37 cellular contexts compared by ENCODE assay signal in genomic region chrX:22024577-22024976, GRCh38.
"Had no signal": no experiment of that assay in that cellular context is flagged by ENCODE, and none has a peak within 500 bp of the region (broad histone marks: within the 10 kb centered on the region; RNA-seq: fewer than 3 reads in every experiment).

No MANE protein-coding gene starts in this region.

- H3K27ac ChIP-seq: ascending aorta, cardiac muscle cell, VCaP had no signal

- ATAC-seq: activated CD4-positive, alpha-beta T cell treated with anti-CD3 and anti-CD28 coated beads for 36 hours; activated CD4-positive, CD25-positive, alpha-beta regulatory T cell treated with anti-CD3 and anti-CD28 coated beads, Interleukin-2, amount 50 U/mL, for 24 hours; activated CD8-positive, alpha-beta memory T cell treated with anti-CD3 and anti-CD28 coated beads, Interleukin-2, amount 10 ng/mL, durations not matched to agents 7 days and 5 days; activated CD8-positive, alpha-beta T cell treated with anti-CD3 and anti-CD28 coated beads, Interleukin-2, amount 10 ng/mL, durations not matched to agents 7 days and 5 days; activated naive CD8-positive, alpha-beta T cell treated with anti-CD3 and anti-CD28 coated beads, Interleukin-2, amount 50 U/mL, for 24 hours had no signal

- H3K4me1 Mint-ChIP-seq: activated naive CD4-positive, alpha-beta T cell treated with anti-CD3 and anti-CD28 coated beads, Interleukin-2, amount 10 ng/mL, durations not matched to agents 7 days and 5 days; brain; central memory CD8-positive, alpha-beta T cell had no signal

- DNase-seq: activated CD4-positive, alpha-beta memory T cell treated with anti-CD3 and anti-CD28 coated beads, Interleukin-2, amount 10 ng/mL, durations not matched to agents 7 days and 5 days; activated CD4-positive, alpha-beta T cell treated with anti-CD3 and anti-CD28 coated beads for 1 hour; activated CD4-positive, alpha-beta T cell treated with anti-CD3 and anti-CD28 coated beads for 36 hours; activated CD4-positive, alpha-beta T cell treated with anti-CD3 and anti-CD28 coated beads for 48 hours; activated CD4-positive, alpha-beta T cell treated with anti-CD3 and anti-CD28 coated beads, Interleukin-2, amount 50 U/mL, for 1 hour; activated CD4-positive, alpha-beta T cell treated with anti-CD3 and anti-CD28 coated beads, Interleukin-2, amount 50 U/mL, for 4 hours; activated CD4-positive, CD25-positive, alpha-beta regulatory T cell; activated CD8-positive, alpha-beta memory T cell treated with anti-CD3 and anti-CD28 coated beads for 24 hours; activated CD8-positive, alpha-beta memory T cell treated with anti-CD3 and anti-CD28 coated beads, Interleukin-2, amount 10 ng/mL, durations not matched to agents 7 days and 5 days; activated CD8-positive, alpha-beta memory T cell treated with anti-CD3 and anti-CD28 coated beads, Interleukin-2, amount 50 U/mL, for 48 hours; activated CD8-positive, alpha-beta T cell treated with anti-CD3 and anti-CD28 coated beads, Interleukin-2, amount 10 ng/mL, durations not matched to agents 7 days and 5 days; activated effector memory CD4-positive, alpha-beta T cell treated with Interleukin-2 at 50 U/mL for 16 hours; activated gamma-delta T cell; activated naive CD4-positive, alpha-beta T cell treated with anti-CD3 and anti-CD28 coated beads, Interleukin-2, amount 10 ng/mL, durations not matched to agents 7 days and 5 days; activated naive CD4-positive, alpha-beta T cell treated with Interleukin-2 at 50 U/mL for 16 hours; activated naive CD8-positive, alpha-beta T cell treated with anti-CD3 and anti-CD28 coated beads, Interleukin-2, amount 10 ng/mL, durations not matched to agents 7 days and 5 days; activated naive CD8-positive, alpha-beta T cell treated with anti-CD3 and anti-CD28 coated beads, Interleukin-2, amount 50 U/mL, for 24 hours; activated T-cell treated with anti-CD3 and anti-CD28 coated beads, Interleukin-2, amount 50 U/mL, for 24 hours; activated T-cell treated with anti-CD3 and anti-CD28 coated beads, Interleukin-2, amount 50 U/mL, for 48 hours; amygdala; anterior cingulate cortex; caudate nucleus; cerebellar nuclear complex; T-helper 1 cell; T-helper 2 cell; T-helper 9 cell had no signal

- H3K4me3 Mint-ChIP-seq: activated CD4-positive, alpha-beta memory T cell treated with anti-CD3 and anti-CD28 coated beads, Interleukin-2, amount 10 ng/mL, durations not matched to agents 7 days and 5 days; activated CD4-positive, alpha-beta T cell treated with anti-CD3 and anti-CD28 coated beads for 36 hours; activated CD8-positive, alpha-beta memory T cell treated with anti-CD3 and anti-CD28 coated beads, Interleukin-2, amount 10 ng/mL, durations not matched to agents 7 days and 5 days; activated CD8-positive, alpha-beta T cell treated with anti-CD3 and anti-CD28 coated beads, Interleukin-2, amount 10 ng/mL, durations not matched to agents 7 days and 5 days; activated naive CD4-positive, alpha-beta T cell treated with anti-CD3 and anti-CD28 coated beads, Interleukin-2, amount 10 ng/mL, durations not matched to agents 7 days and 5 days; activated naive CD4-positive, alpha-beta T cell treated with anti-CD3 and anti-CD28 coated beads, Interleukin-2, amount 50 U/mL, for 24 hours; activated naive CD8-positive, alpha-beta T cell; activated naive CD8-positive, alpha-beta T cell treated with anti-CD3 and anti-CD28 coated beads, Interleukin-2, amount 10 ng/mL, durations not matched to agents 7 days and 5 days; activated naive CD8-positive, alpha-beta T cell treated with anti-CD3 and anti-CD28 coated beads, Interleukin-2, amount 50 U/mL, for 24 hours; activated T-cell treated with anti-CD3 and anti-CD28 coated beads, Interleukin-2, amount 50 U/mL, for 24 hours; brain; central memory CD8-positive, alpha-beta T cell; T-helper 1 cell treated with Interleukin-12 subunit alpha and Interleukin-12 subunit beta and Interleukin-4 antibody, amounts not matched to agents 30 μg/mL and 1 μg/mL, for 36 hours; T-helper 2 cell treated with Interferon-gamma antibody and Interleukin-4, amounts not matched to agents 5 μg/mL and 100 μg/mL, for 36 hours had no signal

- H3K36me3 Mint-ChIP-seq: activated CD8-positive, alpha-beta memory T cell treated with anti-CD3 and anti-CD28 coated beads, Interleukin-2, amount 10 ng/mL, durations not matched to agents 7 days and 5 days; activated naive CD4-positive, alpha-beta T cell treated with anti-CD3 and anti-CD28 coated beads, Interleukin-2, amount 10 ng/mL, durations not matched to agents 7 days and 5 days; activated naive CD4-positive, alpha-beta T cell treated with anti-CD3 and anti-CD28 coated beads, Interleukin-2, amount 50 U/mL, for 24 hours; activated naive CD8-positive, alpha-beta T cell; brain had no signal

- H3K4me1 ChIP-seq: ascending aorta had no signal

- H3K9me3 ChIP-seq: ascending aorta had no signal

- H3K27me3 ChIP-seq: ascending aorta, cardiac muscle cell had no signal

- H3K9me3 Mint-ChIP-seq: activated CD4-positive, alpha-beta memory T cell treated with anti-CD3 and anti-CD28 coated beads, Interleukin-2, amount 10 ng/mL, durations not matched to agents 7 days and 5 days; activated naive CD4-positive, alpha-beta T cell treated with anti-CD3 and anti-CD28 coated beads, Interleukin-2, amount 10 ng/mL, durations not matched to agents 7 days and 5 days; activated naive CD4-positive, alpha-beta T cell treated with anti-CD3 and anti-CD28 coated beads, Interleukin-2, amount 50 U/mL, for 24 hours; activated naive CD8-positive, alpha-beta T cell treated with anti-CD3 and anti-CD28 coated beads, Interleukin-2, amount 10 ng/mL, durations not matched to agents 7 days and 5 days; activated naive CD8-positive, alpha-beta T cell treated with anti-CD3 and anti-CD28 coated beads, Interleukin-2, amount 50 U/mL, for 24 hours; activated T-cell treated with anti-CD3 and anti-CD28 coated beads, Interleukin-2, amount 50 U/mL, for 24 hours; activated T-helper 2 cell treated with anti-CD3 and anti-CD28 coated beads, Interferon-gamma antibody, Interleukin-2, Interleukin-4, amounts not matched to agents 10 μg/mL and 5 μg/mL and 100 μg/mL, durations not matched to agents 14 hours and 24 hours and 36 hours; central memory CD8-positive, alpha-beta T cell; T-helper 1 cell treated with Interleukin-12 subunit alpha and Interleukin-12 subunit beta and Interleukin-4 antibody, amounts not matched to agents 30 μg/mL and 1 μg/mL, for 36 hours; T-helper 2 cell treated with Interferon-gamma antibody and Interleukin-4, amounts not matched to agents 5 μg/mL and 100 μg/mL, for 36 hours had no signal

- H3K27me3 Mint-ChIP-seq: activated CD4-positive, alpha-beta memory T cell treated with anti-CD3 and anti-CD28 coated beads, Interleukin-2, amount 10 ng/mL, durations not matched to agents 7 days and 5 days; activated CD4-positive, alpha-beta T cell treated with anti-CD3 and anti-CD28 coated beads for 36 hours; activated CD8-positive, alpha-beta memory T cell treated with anti-CD3 and anti-CD28 coated beads, Interleukin-2, amount 10 ng/mL, durations not matched to agents 7 days and 5 days; activated naive CD4-positive, alpha-beta T cell treated with anti-CD3 and anti-CD28 coated beads, Interleukin-2, amount 10 ng/mL, durations not matched to agents 7 days and 5 days; activated naive CD4-positive, alpha-beta T cell treated with anti-CD3 and anti-CD28 coated beads, Interleukin-2, amount 50 U/mL, for 24 hours; activated naive CD8-positive, alpha-beta T cell; activated naive CD8-positive, alpha-beta T cell treated with anti-CD3 and anti-CD28 coated beads, Interleukin-2, amount 10 ng/mL, durations not matched to agents 7 days and 5 days; activated naive CD8-positive, alpha-beta T cell treated with anti-CD3 and anti-CD28 coated beads, Interleukin-2, amount 50 U/mL, for 24 hours; central memory CD8-positive, alpha-beta T cell had no signal

- H3K36me3 ChIP-seq: ascending aorta, cardiac muscle cell had no signal

- H3K27ac Mint-ChIP-seq: activated CD4-positive, alpha-beta memory T cell treated with anti-CD3 and anti-CD28 coated beads, Interleukin-2, amount 10 ng/mL, durations not matched to agents 7 days and 5 days; activated CD4-positive, alpha-beta T cell treated with anti-CD3 and anti-CD28 coated beads for 36 hours; activated CD8-positive, alpha-beta memory T cell treated with anti-CD3 and anti-CD28 coated beads, Interleukin-2, amount 10 ng/mL, durations not matched to agents 7 days and 5 days; activated CD8-positive, alpha-beta T cell treated with anti-CD3 and anti-CD28 coated beads, Interleukin-2, amount 10 ng/mL, durations not matched to agents 7 days and 5 days; activated naive CD4-positive, alpha-beta T cell treated with anti-CD3 and anti-CD28 coated beads, Interleukin-2, amount 10 ng/mL, durations not matched to agents 7 days and 5 days; activated naive CD4-positive, alpha-beta T cell treated with anti-CD3 and anti-CD28 coated beads, Interleukin-2, amount 50 U/mL, for 24 hours; activated naive CD8-positive, alpha-beta T cell; activated naive CD8-positive, alpha-beta T cell treated with anti-CD3 and anti-CD28 coated beads, Interleukin-2, amount 10 ng/mL, durations not matched to agents 7 days and 5 days; activated naive CD8-positive, alpha-beta T cell treated with anti-CD3 and anti-CD28 coated beads, Interleukin-2, amount 50 U/mL, for 24 hours; activated T-cell treated with anti-CD3 and anti-CD28 coated beads, Interleukin-2, amount 50 U/mL, for 24 hours; activated T-helper 2 cell treated with anti-CD3 and anti-CD28 coated beads, Interferon-gamma antibody, Interleukin-2, Interleukin-4, amounts not matched to agents 10 μg/mL and 5 μg/mL and 100 μg/mL, durations not matched to agents 14 hours and 24 hours and 36 hours; brain; T-helper 1 cell treated with Interleukin-12 subunit alpha and Interleukin-12 subunit beta and Interleukin-4 antibody, amounts not matched to agents 30 μg/mL and 1 μg/mL, for 36 hours; T-helper 2 cell treated with Interferon-gamma antibody and Interleukin-4, amounts not matched to agents 5 μg/mL and 100 μg/mL, for 36 hours had no signal

- H3K4me3 ChIP-seq: ascending aorta, cardiac muscle cell had no signal
